17 cellular contexts compared by ENCODE assay signal in the genomic region with DNA sequence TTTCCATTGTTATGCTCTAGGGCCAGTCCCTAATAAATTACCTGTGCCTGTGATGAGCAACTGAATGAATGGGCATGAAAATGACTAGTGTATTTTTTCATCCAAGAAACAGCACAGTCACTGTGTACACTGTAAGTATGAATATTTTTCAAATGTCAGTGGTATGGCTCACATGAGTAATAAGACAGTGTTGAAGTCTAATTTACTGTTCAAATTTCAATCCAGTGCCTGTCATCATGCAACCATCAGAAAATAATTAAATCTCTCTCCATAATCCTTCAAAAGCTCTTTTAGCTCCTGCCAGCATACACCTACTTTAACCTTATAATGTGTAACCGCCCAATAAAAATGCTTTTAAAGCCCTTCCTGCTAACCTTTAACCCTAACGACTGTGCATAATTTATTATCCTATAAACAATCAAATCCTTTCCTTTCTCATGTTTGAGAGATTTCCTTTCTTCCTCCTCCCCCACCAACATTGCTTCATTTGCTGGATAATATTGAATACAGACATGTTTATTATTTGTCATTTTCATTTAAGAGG.
"Had no signal": no experiment of that assay in that cellular context is flagged by ENCODE, and none has a peak within 500 bp of the region (broad histone marks: within the 10 kb centered on the region; RNA-seq: fewer than 3 reads in every experiment).

No MANE protein-coding gene starts in this region.

- DNase-seq: cortex of kidney; dorsolateral prefrontal cortex; effector CD8-positive, alpha-beta T cell; heart right ventricle; islet precursor cell; left ventricle myocardium inferior; lower lobe of right lung; psoas muscle; retina; right lobe of liver; stimulated activated CD4-positive, alpha-beta T cell treated with anti-CD3 and anti-CD28 coated beads, Interleukin-4, amount 100 ng/mL, for 1 hour; tibial artery; upper lobe of left lung; uterus had no signal

- ATAC-seq: esophagus mucosa; heart right ventricle; lower lobe of right lung; natural killer cell treated with Interleukin-12 subunit alpha and Interleukin-12 subunit beta and Interleukin-15 and Interleukin-18, amount 100 ng/mL, for 72 hours; psoas muscle; right lobe of liver; stimulated activated memory B cell treated with anti-CD40 and anti-IgM and Interleukin-4, amounts not matched to agents 10 μg/mL and 1 μg/mL and 100 μg/mL, for 72 hours had no signal
